Comparison of ENCODE assay signal across 1 cellular context in the genomic region with DNA sequence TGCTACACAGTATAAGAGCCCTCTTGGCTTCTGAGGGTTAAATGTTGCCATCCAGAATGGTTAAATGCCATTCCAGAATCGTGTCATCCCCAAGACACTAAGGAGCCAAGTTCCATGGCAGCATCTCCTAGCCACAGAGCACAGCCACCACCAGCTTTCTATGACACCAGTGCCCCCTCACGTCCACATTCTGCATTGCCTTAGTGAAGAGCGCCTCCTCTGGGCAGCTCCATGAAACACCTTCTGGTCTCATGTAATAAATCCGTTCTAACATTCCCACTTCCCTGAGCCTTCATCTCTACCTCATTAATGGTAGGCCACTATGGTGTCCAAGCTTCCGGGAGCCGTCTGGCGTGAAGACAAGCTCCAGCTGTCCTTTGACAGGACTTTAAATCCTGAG.
TF ChIP-seq lines count a peak whose summit lies in the region.

No MANE protein-coding gene starts in this region.

TF ChIP-seq in A549, 52 proteins besides CTCF, POLR2A, EP300 and RAD21 (continued from another document):
- TF ChIP-seq PBX3 (IDR thresholded peaks at IDR 0.05) (no peak), FOSL2 (IDR thresholded peaks at IDR 0.05) (no peak), FOSL2 (CRISPR knock-in tag; IDR thresholded peaks at IDR 0.05) (no peak), HOXB5 (CRISPR knock-in tag; IDR thresholded peaks at IDR 0.05) (no peak), MAFK (IDR thresholded peaks at IDR 0.05; ENCODE audit: partially characterized antibody) (no peak), MYC (IDR thresholded peaks at IDR 0.05; ENCODE audit: borderline replicate concordance, low read length) (no peak), NFE2L2 (conservative IDR thresholded peaks at IDR 0.05; ENCODE audit: low read length) (no peak), HEYL (CRISPR knock-in tag; IDR thresholded peaks at IDR 0.05) (no peak), CEBPB (IDR thresholded peaks at IDR 0.05) (no peak), KDM5A (IDR thresholded peaks at IDR 0.05) (no peak)
- TF ChIP-seq, protein P1, sequence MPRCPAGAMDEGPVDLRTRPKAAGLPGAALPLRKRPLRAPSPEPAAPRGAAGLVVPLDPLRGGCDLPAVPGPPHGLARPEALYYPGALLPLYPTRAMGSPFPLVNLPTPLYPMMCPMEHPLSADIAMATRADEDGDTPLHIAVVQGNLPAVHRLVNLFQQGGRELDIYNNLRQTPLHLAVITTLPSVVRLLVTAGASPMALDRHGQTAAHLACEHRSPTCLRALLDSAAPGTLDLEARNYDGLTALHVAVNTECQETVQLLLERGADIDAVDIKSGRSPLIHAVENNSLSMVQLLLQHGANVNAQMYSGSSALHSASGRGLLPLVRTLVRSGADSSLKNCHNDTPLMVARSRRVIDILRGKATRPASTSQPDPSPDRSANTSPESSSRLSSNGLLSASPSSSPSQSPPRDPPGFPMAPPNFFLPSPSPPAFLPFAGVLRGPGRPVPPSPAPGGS (IDR thresholded peaks at IDR 0.05) = no peak
